8 cellular contexts compared by ENCODE assay signal in the genomic region with DNA sequence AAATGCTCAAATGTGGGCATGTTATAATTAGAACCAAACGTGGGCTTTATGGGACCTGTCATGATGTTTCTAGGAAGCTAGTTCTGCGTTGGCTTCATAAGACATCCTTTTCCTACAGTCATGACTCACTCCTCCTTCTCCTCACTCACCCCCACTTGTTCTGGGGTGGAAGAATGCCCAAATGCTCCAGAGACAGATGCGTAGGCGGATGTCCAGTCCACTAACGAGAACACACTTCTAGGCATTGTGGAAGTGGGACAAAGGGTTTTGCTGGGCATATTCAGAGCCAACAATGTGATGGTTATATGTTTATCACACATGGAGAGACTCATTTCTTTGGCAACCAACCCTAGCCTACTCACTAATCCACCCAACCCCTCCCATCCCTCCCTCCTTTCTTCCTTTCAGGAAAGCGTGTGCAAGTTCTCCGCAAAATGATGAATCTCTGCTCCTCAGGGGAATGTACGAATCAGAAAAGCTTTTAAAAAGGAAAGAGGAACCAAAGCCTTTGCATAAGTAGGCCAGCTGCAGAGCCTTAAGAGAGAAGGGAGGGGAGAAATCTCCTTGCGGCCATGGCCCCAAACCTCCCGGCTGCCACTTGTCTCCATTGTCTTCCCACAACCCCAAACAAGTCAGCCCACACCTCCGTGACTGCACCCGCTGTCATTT.
A peak's percentile ranks its signal among the peaks of the same experiment; 100 is the strongest.
DNase-seq lines count a peak whose midpoint lies in the region; FAIRE-seq and TF ChIP-seq lines count a peak whose summit lies in the region.

No MANE protein-coding gene starts in this region.

- H3K9me3 ChIP-seq in OCI-LY1 (ENCODE audit: low read length) (no peaks in the 10 kb centered on the region), ectodermal cell (ENCODE audit: control insufficient read depth, low read length) (no peaks in the 10 kb centered on the region)

- no peak overlapping the region; the same call in 1 of the 2 replicates for H3K9ac ChIP-seq in OCI-LY1 (ENCODE audit: low read length)

- TF ChIP-seq CTCF in HFF-Myc (IDR thresholded peaks at IDR 0.05; ENCODE audit: low read depth, low read length, missing control alignments) (no peak), OCI-LY1 (IDR thresholded peaks at IDR 0.05; ENCODE audit: low read length) (no peak)

- peak; percentile 31 for FAIRE-seq in GM18507 (lab: Jason Lieb, UNC)

- H3K4me1 ChIP-seq in OCI-LY1 (ENCODE audit: insufficient read depth, low read length, severe bottlenecking) (peaks cover 19% of the 10 kb centered on the region), ectodermal cell (ENCODE audit: control insufficient read depth, insufficient read depth, low read length) (no peaks in the 10 kb centered on the region)

- H3K27ac ChIP-seq in OCI-LY1 (ENCODE audit: low read depth, low read length, poor library complexity, severe bottlenecking) (no peak overlapping the region), ectodermal cell (ENCODE audit: insufficient read depth, low read depth, low read length, poor library complexity, severe bottlenecking) (peak overlapping the region; percentile 12)

- DNase-seq in GM18507 (ENCODE audit: extremely low spot score, insufficient read length, low read depth) (no peak), HFF-Myc (ENCODE audit: extremely low read depth, low read depth) (peak; percentile 100), mucosa of gallbladder (ENCODE audit: low spot score) (peak; percentile 77), ureter (ENCODE audit: low spot score) (peak; percentile 68), AML-193 (lab: John Stamatoyannopoulos, UW) (no peak), NCI-H82 treated with DMSO at 0.1 percent for 48 hours (lab: John Stamatoyannopoulos, UW; ENCODE audit: unreplicated experiment) (no peak)

- H3K36me3 ChIP-seq in OCI-LY1 (ENCODE audit: insufficient read depth, low read length) (no peaks in the 10 kb centered on the region), ectodermal cell (ENCODE audit: control insufficient read depth, insufficient read depth, low read length) (no peaks in the 10 kb centered on the region)

- H3K27me3 ChIP-seq in OCI-LY1 (ENCODE audit: insufficient read depth, low read length) (no peaks in the 10 kb centered on the region), ectodermal cell (ENCODE audit: control insufficient read depth, insufficient read depth, low read length, poor library complexity, severe bottlenecking) (no peaks in the 10 kb centered on the region)

- H3K4me2 ChIP-seq in OCI-LY1 (ENCODE audit: low read length) = peak overlapping the region; percentile 56

- H3K4me3 ChIP-seq in HFF-Myc (replicated peaks; ENCODE audit: low read depth, low read length) = peak overlapping the region; percentile 30
- peak overlapping the region; percentile 35 for H3K4me3 ChIP-seq in OCI-LY1 (ENCODE audit: low read depth, low read length, poor library complexity, severe bottlenecking)
- no peak overlapping the region for H3K4me3 ChIP-seq in ectodermal cell (ENCODE audit: insufficient read depth, low read depth, low read length)

- no peaks in the 10 kb centered on the region for H4K20me1 ChIP-seq in OCI-LY1 (ENCODE audit: insufficient read depth, low read length)

- no peaks in the 10 kb centered on the region for H3F3A ChIP-seq in OCI-LY1 (ENCODE audit: insufficient read depth, low read length)

- no peak overlapping the region for H2AFZ ChIP-seq in OCI-LY1 (ENCODE audit: low read length)

- no peaks in the 10 kb centered on the region for H3K9me2 ChIP-seq in OCI-LY1 (ENCODE audit: low read depth, low read length)

- WGBS in ectodermal cell, 2 experiments = 77 to 91% methylated on average over 12 of the region's 12 CpGs

- H3K79me2 ChIP-seq in OCI-LY1 (ENCODE audit: insufficient read depth, low read length) = no peaks in the 10 kb centered on the region

Comparison
In these comparisons a context has a peak if more than half of its experiments do, and no peak if none do; other contexts are left out.
1. DNase-seq: peak in HFF-Myc (single experiment), mucosa of gallbladder (single experiment) and ureter (single experiment); none in GM18507 (single experiment), AML-193 (0 of 2) and NCI-H82 treated with DMSO at 0.1 percent for 48 hours (single experiment).